In the genomic region with DNA sequence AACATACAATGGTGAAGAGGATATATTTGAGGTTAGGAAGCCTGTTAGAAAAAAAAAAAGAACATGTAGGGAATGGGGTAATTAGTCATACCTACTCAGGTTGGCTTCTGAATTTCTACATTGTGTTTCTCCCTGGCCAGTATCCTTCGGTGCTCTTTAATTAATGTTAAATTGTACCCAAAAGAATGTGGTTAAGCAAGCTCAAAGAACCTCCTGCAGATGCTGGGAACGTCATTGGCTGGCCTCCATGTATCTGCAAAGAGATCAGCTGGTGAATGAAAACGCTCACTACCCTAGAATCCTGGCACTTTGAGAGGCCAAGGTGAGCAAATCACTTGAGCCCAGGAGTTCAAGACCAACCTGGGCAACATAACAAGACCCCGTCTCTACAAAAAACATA, we compare ENCODE assay signal across 23 cellular contexts.
DNase-seq lines count a peak whose midpoint lies in the region; ATAC-seq, FAIRE-seq and TF ChIP-seq lines count a peak whose summit lies in the region.
"Had no signal": no experiment of that assay in that cellular context is flagged by ENCODE, and none has a peak within 500 bp of the region (broad histone marks: within the 10 kb centered on the region; RNA-seq: fewer than 3 reads in every experiment).

No MANE protein-coding gene starts in this region.

- no TSS peak for BruUV-seq in Calu3 (replicated peaks; lab: Mats Ljungman, UMichigan)

- H3K36me3 Mint-ChIP-seq in Calu3 (ENCODE audit: insufficient read depth, unreplicated experiment), result peaks cover 12% of the 10 kb centered on the region
- H3K36me3 Mint-ChIP-seq in activated naive CD4-positive, alpha-beta T cell treated with anti-CD3 and anti-CD28 coated beads, Interleukin-2, amount 10 ng/mL, durations not matched to agents 7 days and 5 days, result no peaks in the 10 kb centered on the region
- H3K36me3 Mint-ChIP-seq in activated naive CD8-positive, alpha-beta T cell treated with anti-CD3 and anti-CD28 coated beads, Interleukin-2, amount 50 U/mL, for 24 hours (ENCODE audit: low read depth), result no peaks in the 10 kb centered on the region
- H3K36me3 Mint-ChIP-seq: CD4-positive, CD25-positive, alpha-beta regulatory T cell; IgD-negative memory B cell had no signal

- no peak for FAIRE-seq in GM12891 (lab: Jason Lieb, UNC)
- FAIRE-seq: GM12878 had no signal

- peak overlapping the region; percentile 39 for H3K27ac Mint-ChIP-seq in Calu3 (ENCODE audit: unreplicated experiment)
- H3K27ac Mint-ChIP-seq in activated naive CD4-positive, alpha-beta T cell treated with anti-CD3 and anti-CD28 coated beads, Interleukin-2, amount 10 ng/mL, durations not matched to agents 7 days and 5 days, result no peak overlapping the region
- H3K27ac Mint-ChIP-seq in activated naive CD8-positive, alpha-beta T cell treated with anti-CD3 and anti-CD28 coated beads, Interleukin-2, amount 50 U/mL, for 24 hours, result no peak overlapping the region
- H3K27ac Mint-ChIP-seq: B cell; CD4-positive, CD25-positive, alpha-beta regulatory T cell; IgD-negative memory B cell had no signal

- no peak overlapping the region for H3K4me3 ChIP-seq in epithelial cell of proximal tubule (ENCODE audit: low read depth, low read length)
- H3K4me3 ChIP-seq: GM12878, MG63 had no signal

- DNase-seq in Calu3, result peak; percentile 51
- peak; percentile 15 for DNase-seq in astrocyte of the hippocampus (ENCODE audit: low read depth, low spot score)
- peak; percentile 27 for DNase-seq in epithelial cell of proximal tubule (ENCODE audit: low read depth)
- DNase-seq in mucosa of gallbladder (ENCODE audit: low spot score), result peak; percentile 27
- no peak for DNase-seq in activated naive CD4-positive, alpha-beta T cell treated with anti-CD3 and anti-CD28 coated beads, Interleukin-2, amount 10 ng/mL, durations not matched to agents 7 days and 5 days
- DNase-seq in activated naive CD8-positive, alpha-beta T cell treated with anti-CD3 and anti-CD28 coated beads, Interleukin-2, amount 50 U/mL, for 24 hours, result no peak
- DNase-seq in NCI-H1694 treated with DMSO at 0.1 percent for 48 hours (lab: John Stamatoyannopoulos, UW), result no peak
- no peak for DNase-seq in GM12891 (ENCODE audit: insufficient read length, low spot score)
- DNase-seq: Caco-2; CD4-positive, CD25-positive, alpha-beta regulatory T cell; GOT3; Karpas-422; MG63; NCI-H1092; NCI-H146; NCI-H2081; NCI-H2227 treated with DMSO at 0.1 percent for 48 hours; NCI-H510A treated with DMSO at 0.1 percent for 48 hours; NCI-H774 had no signal

- peaks cover 8% of the 10 kb centered on the region for H3K9me3 Mint-ChIP-seq in Calu3 (ENCODE audit: low read depth, unreplicated experiment)
- no peaks in the 10 kb centered on the region for H3K9me3 Mint-ChIP-seq in activated naive CD4-positive, alpha-beta T cell treated with anti-CD3 and anti-CD28 coated beads, Interleukin-2, amount 10 ng/mL, durations not matched to agents 7 days and 5 days
- peaks cover 6% of the 10 kb centered on the region for H3K9me3 Mint-ChIP-seq in activated naive CD8-positive, alpha-beta T cell treated with anti-CD3 and anti-CD28 coated beads, Interleukin-2, amount 50 U/mL, for 24 hours

- ATAC-seq in activated naive CD8-positive, alpha-beta T cell treated with anti-CD3 and anti-CD28 coated beads, Interleukin-2, amount 50 U/mL, for 24 hours, result no peak
- ATAC-seq: GM12878, HCT116 had no signal

- H3K4me1 Mint-ChIP-seq in Calu3 (ENCODE audit: low read depth, unreplicated experiment), result peaks cover 31% of the 10 kb centered on the region
- no peaks in the 10 kb centered on the region for H3K4me1 Mint-ChIP-seq in activated naive CD4-positive, alpha-beta T cell treated with anti-CD3 and anti-CD28 coated beads, Interleukin-2, amount 10 ng/mL, durations not matched to agents 7 days and 5 days
- H3K4me1 Mint-ChIP-seq in activated naive CD8-positive, alpha-beta T cell treated with anti-CD3 and anti-CD28 coated beads, Interleukin-2, amount 50 U/mL, for 24 hours, result no peaks in the 10 kb centered on the region
- H3K4me1 Mint-ChIP-seq: B cell; CD4-positive, CD25-positive, alpha-beta regulatory T cell; IgD-negative memory B cell had no signal

- TF ChIP-seq CTCF in Calu3 (IDR thresholded peaks at IDR 0.05; ENCODE audit: unreplicated experiment), result no peak
- no peak for TF ChIP-seq CTCF in epithelial cell of proximal tubule (conservative IDR thresholded peaks at IDR 0.05; ENCODE audit: low read depth, low read length)

- no peak for TF ChIP-seq POLR2A in GM12891 (IDR thresholded peaks at IDR 0.05; ENCODE audit: low read depth, low read length)

- no peaks in the 10 kb centered on the region for H3K27me3 Mint-ChIP-seq in Calu3 (ENCODE audit: unreplicated experiment)
- no peaks in the 10 kb centered on the region for H3K27me3 Mint-ChIP-seq in activated naive CD4-positive, alpha-beta T cell treated with anti-CD3 and anti-CD28 coated beads, Interleukin-2, amount 10 ng/mL, durations not matched to agents 7 days and 5 days
- no peaks in the 10 kb centered on the region for H3K27me3 Mint-ChIP-seq in activated naive CD8-positive, alpha-beta T cell treated with anti-CD3 and anti-CD28 coated beads, Interleukin-2, amount 50 U/mL, for 24 hours
- H3K27me3 Mint-ChIP-seq: B cell; CD4-positive, CD25-positive, alpha-beta regulatory T cell; IgD-negative memory B cell had no signal

- CTCF ChIA-PET in Calu3 (lab: Charles Lee), result interaction anchor here (0.8 to 0.9 kb wide), 2 partner anchors 17 to 693 kb away, joined by 4 read pairs; no protein-coding TSS in a partner anchor
- CTCF ChIA-PET in activated naive CD4-positive, alpha-beta T cell treated with anti-CD3 and anti-CD28 coated beads, Interleukin-2, amount 10 ng/mL, durations not matched to agents 7 days and 5 days (lab: Charles Lee), result no interaction called here

- H3K4me3 Mint-ChIP-seq in Calu3 (ENCODE audit: low read depth, unreplicated experiment), result no peak overlapping the region
- H3K4me3 Mint-ChIP-seq in activated naive CD4-positive, alpha-beta T cell treated with anti-CD3 and anti-CD28 coated beads, Interleukin-2, amount 10 ng/mL, durations not matched to agents 7 days and 5 days, result no peak overlapping the region
- no peak overlapping the region for H3K4me3 Mint-ChIP-seq in activated naive CD8-positive, alpha-beta T cell treated with anti-CD3 and anti-CD28 coated beads, Interleukin-2, amount 50 U/mL, for 24 hours
- H3K4me3 Mint-ChIP-seq: B cell; CD4-positive, CD25-positive, alpha-beta regulatory T cell; IgD-negative memory B cell had no signal

- intact Hi-C loops in Calu3 (cut with micrococcal nuclease; ENCODE audit: unreplicated experiment), result no loop called here

TF ChIP-seq in GM12891, 5 proteins besides CTCF, POLR2A, EP300 and RAD21:
- TF ChIP-seq PAX5 (IDR thresholded peaks at IDR 0.05; ENCODE audit: insufficient read depth, low read length, severe bottlenecking), result no peak
- TF ChIP-seq SPI1 (IDR thresholded peaks at IDR 0.05; ENCODE audit: low read depth, low read length), result no peak
- no peak for TF ChIP-seq TAF1 (IDR thresholded peaks at IDR 0.05; ENCODE audit: low read depth, low read length)
- TF ChIP-seq POU2F2 (IDR thresholded peaks at IDR 0.05; ENCODE audit: low read depth, low read length), result no peak
- no peak for TF ChIP-seq POLR2AphosphoS5 (IDR thresholded peaks at IDR 0.05; ENCODE audit: low read depth, low read length)
TF ChIP-seq in GM12891: peak in this region for 0.

Comparison
In these comparisons a context has a peak if more than half of its experiments do, and no peak if none do; other contexts are left out.
1. DNase-seq: peak in Calu3 (single experiment), astrocyte of the hippocampus (single experiment), epithelial cell of proximal tubule (single experiment) and mucosa of gallbladder (single experiment); none in activated naive CD4-positive, alpha-beta T cell treated with anti-CD3 and anti-CD28 coated beads, Interleukin-2, amount 10 ng/mL, durations not matched to agents 7 days and 5 days (single experiment), activated naive CD8-positive, alpha-beta T cell treated with anti-CD3 and anti-CD28 coated beads, Interleukin-2, amount 50 U/mL, for 24 hours (single experiment), NCI-H1694 treated with DMSO at 0.1 percent for 48 hours (single experiment) and GM12891 (single experiment).